ENCODE assay signal across 8 cellular contexts in the genomic region with DNA sequence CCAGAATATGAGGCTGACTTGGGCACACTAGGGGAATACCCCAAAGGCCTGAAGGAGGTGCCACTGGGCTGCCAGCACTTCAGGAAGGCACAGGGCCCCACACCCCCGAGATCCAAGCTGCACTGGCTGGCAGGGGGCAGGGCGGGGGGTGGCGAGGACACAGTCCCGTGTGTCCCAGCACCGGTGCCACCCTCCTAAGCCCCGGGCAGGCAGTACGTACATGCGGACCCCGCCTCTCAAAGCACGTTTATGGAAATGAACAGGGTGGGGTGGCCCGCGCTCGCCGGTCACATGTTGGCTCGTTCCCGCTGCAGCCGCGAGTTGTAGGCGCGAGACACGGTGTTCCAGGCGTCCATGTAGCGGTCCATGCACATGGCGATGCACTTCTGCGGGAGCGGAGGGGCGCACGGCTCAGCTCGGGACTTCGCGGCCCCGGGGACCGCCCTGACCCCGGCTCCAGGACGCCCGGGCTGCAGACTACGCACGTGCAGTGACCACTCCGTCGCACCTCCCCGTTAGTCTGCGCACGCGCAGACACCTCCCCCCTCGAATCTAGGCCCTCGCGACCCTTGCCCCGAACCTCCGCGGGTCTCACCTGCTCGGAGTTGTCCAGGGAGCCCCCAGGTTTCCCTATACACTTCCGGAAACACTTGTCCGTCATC. TPM values are rescaled to one million over a fixed set of nuclear protein-coding genes. Genes with fewer than 3 reads are reported as not detected.
DNase-seq lines count a peak whose midpoint lies in the region; ATAC-seq, FAIRE-seq and TF ChIP-seq lines count a peak whose summit lies in the region.

No MANE protein-coding gene starts in this region.

- H3K36me3 ChIP-seq in body of pancreas (replicated peaks in 1 of 2; ENCODE audit: insufficient read depth in 1 of 2, low read depth in 2 of 2), result no peaks in the 10 kb centered on the region
- peaks cover 25% of the 10 kb centered on the region for H3K36me3 ChIP-seq in iPS-20b (ENCODE audit: insufficient read depth, low read depth, low read length)

- TF ChIP-seq POLR2A in GM12892 (IDR thresholded peaks at IDR 0.05; ENCODE audit: low read depth, low read length) (no peak), body of pancreas (IDR thresholded peaks at IDR 0.05) (no peak)

- 0 to 4% methylated on average over 3 to 47 of the region's 53 CpGs for WGBS in body of pancreas, 2 donors

- H3K4me3 ChIP-seq in body of pancreas (peak overlapping the region; percentile 50 to 63), iPS-20b (ENCODE audit: low read length) (peak overlapping the region; percentile 93)

- H3K9me3 ChIP-seq in body of pancreas (no peaks in the 10 kb centered on the region), iPS-20b (ENCODE audit: insufficient read depth, low read depth, low read length) (no peaks in the 10 kb centered on the region)

- peak overlapping the region; percentile 99 for H3K9ac ChIP-seq in iPS-20b (ENCODE audit: low read depth, low read length)

- H3K27me3 ChIP-seq in body of pancreas (no peaks in the 10 kb centered on the region), iPS-20b (ENCODE audit: insufficient read depth, low read length) (no peaks in the 10 kb centered on the region)

- ATAC-seq in HG03175 (IDR thresholded peaks at IDR 0.05; ENCODE audit: unreplicated experiment) (peak; percentile 12), body of pancreas (no peak)

- H3K4me1 ChIP-seq in body of pancreas (peaks cover 62% of the 10 kb centered on the region), iPS-20b (ENCODE audit: insufficient read depth, low read length) (peaks cover 6% of the 10 kb centered on the region; the same call in 1 of the 2 replicates)

- FAIRE-seq in GM12892 (lab: Jason Lieb, UNC), result no peak

- TF ChIP-seq CTCF in 22Rv1 (IDR thresholded peaks at IDR 0.05) (no peak), body of pancreas (IDR thresholded peaks at IDR 0.05) (no peak)

- H3K27ac ChIP-seq in 22Rv1 (peak overlapping the region; percentile 93), body of pancreas (peak overlapping the region; percentile 91 to 99 (median 98)), iPS-20b (ENCODE audit: low read length) (peak overlapping the region; percentile 98)

- DNase-seq in GM12892 (ENCODE audit: insufficient read length), result peak; percentile 74
- peak; percentile 33 for DNase-seq in RPMI7951 (ENCODE audit: low read depth)
- DNase-seq in body of pancreas, result peak; percentile 44 to 54 (median 50)
- peak; percentile 18 to 27 (median 24) for DNase-seq in stimulated activated CD4-positive, alpha-beta T cell treated with anti-CD3 and anti-CD28 coated beads, Interleukin-12 subunit alpha, Interleukin-12 subunit beta, amount 100 ng/mL, for 48 hours (ENCODE audit: low read depth in 2 of 3, low spot score in 1 of 3)
- DNase-seq in pons (ENCODE audit: low spot score), result no peak

- intact Hi-C loops in body of pancreas (cut with DNase I), result no loop called here

RNA-seq across cellular contexts. Expression of a gene that starts 0.6 kb away (rescaled TPM):
- 16.9 TPM for polyA plus RNA-seq in GM12892 (2012; ENCODE audit: missing spikeins)
- total RNA-seq in RPMI7951 (2014; rRNA removed; shearing (Covaris generic)), result 47.9 and 71.4 TPM in 2 replicates
- 10 to 100 TPM; 16.3 to 36.6 TPM for total RNA-seq in body of pancreas

RNA-seq across cellular contexts. Expression of a gene that starts 30.0 kb away (rescaled TPM):
- 30.5 TPM for polyA plus RNA-seq in GM12892 (2012; ENCODE audit: missing spikeins)
- 63.8 and 108 TPM in 2 replicates for total RNA-seq in RPMI7951 (2014; rRNA removed; shearing (Covaris generic))
- total RNA-seq in body of pancreas, result 10 to 100 TPM; 11.7 to 30.0 TPM

RNA-seq across cellular contexts. Expression of a gene that starts 49.1 kb away (rescaled TPM):
- 68.1 TPM for polyA plus RNA-seq in GM12892 (2012; ENCODE audit: missing spikeins)
- 23.5 and 28.4 TPM in 2 replicates for total RNA-seq in RPMI7951 (2014; rRNA removed; shearing (Covaris generic))
- 10 to 100 TPM; 68.0 to 84.7 TPM for total RNA-seq in body of pancreas
